Comparison of ENCODE assay signal across 1 cellular context in the genomic region with DNA sequence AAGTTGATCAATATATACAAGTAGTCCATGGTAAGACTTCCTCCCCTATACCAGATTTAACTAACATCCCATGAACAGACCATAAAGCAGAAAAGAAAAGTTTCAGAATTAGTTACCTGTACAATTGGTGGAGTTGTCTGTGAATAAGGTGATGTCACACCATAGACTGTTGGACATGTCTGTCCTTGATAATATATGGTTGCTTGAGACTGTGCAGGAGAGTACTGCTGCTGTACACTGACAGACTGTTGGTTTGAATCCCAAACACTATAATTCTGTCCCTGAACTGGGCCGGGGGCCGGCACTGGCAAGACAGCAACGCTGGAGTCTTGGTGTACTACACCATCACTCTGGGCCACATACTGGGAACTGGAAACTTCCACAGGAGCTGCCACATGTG.
TF ChIP-seq lines count a peak whose summit lies in the region.

No MANE protein-coding gene starts in this region.

TF ChIP-seq in WTC11, 78 proteins besides CTCF, POLR2A, EP300 and RAD21 (continued from another document):
- TF ChIP-seq, protein P1, sequence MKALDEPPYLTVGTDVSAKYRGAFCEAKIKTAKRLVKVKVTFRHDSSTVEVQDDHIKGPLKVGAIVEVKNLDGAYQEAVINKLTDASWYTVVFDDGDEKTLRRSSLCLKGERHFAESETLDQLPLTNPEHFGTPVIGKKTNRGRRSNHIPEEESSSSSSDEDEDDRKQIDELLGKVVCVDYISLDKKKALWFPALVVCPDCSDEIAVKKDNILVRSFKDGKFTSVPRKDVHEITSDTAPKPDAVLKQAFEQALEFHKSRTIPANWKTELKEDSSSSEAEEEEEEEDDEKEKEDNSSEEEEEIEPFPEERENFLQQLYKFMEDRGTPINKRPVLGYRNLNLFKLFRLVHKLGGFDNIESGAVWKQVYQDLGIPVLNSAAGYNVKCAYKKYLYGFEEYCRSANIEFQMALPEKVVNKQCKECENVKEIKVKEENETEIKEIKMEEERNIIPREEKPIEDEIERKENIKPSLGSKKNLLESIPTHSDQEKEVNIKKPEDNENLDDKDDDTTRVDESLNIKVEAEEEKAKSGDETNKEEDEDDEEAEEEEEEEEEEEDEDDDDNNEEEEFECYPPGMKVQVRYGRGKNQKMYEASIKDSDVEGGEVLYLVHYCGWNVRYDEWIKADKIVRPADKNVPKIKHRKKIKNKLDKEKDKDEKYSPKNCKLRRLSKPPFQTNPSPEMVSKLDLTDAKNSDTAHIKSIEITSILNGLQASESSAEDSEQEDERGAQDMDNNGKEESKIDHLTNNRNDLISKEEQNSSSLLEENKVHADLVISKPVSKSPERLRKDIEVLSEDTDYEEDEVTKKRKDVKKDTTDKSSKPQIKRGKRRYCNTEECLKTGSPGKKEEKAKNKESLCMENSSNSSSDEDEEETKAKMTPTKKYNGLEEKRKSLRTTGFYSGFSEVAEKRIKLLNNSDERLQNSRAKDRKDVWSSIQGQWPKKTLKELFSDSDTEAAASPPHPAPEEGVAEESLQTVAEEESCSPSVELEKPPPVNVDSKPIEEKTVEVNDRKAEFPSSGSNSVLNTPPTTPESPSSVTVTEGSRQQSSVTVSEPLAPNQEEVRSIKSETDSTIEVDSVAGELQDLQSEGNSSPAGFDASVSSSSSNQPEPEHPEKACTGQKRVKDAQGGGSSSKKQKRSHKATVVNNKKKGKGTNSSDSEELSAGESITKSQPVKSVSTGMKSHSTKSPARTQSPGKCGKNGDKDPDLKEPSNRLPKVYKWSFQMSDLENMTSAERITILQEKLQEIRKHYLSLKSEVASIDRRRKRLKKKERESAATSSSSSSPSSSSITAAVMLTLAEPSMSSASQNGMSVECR (CRISPR knock-in tag; IDR thresholded peaks at IDR 0.05; ENCODE audit: borderline replicate concordance): no peak
- TF ChIP-seq, protein P2, sequence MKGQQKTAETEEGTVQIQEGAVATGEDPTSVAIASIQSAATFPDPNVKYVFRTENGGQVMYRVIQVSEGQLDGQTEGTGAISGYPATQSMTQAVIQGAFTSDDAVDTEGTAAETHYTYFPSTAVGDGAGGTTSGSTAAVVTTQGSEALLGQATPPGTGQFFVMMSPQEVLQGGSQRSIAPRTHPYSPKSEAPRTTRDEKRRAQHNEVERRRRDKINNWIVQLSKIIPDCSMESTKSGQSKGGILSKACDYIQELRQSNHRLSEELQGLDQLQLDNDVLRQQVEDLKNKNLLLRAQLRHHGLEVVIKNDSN (CRISPR knock-in tag; IDR thresholded peaks at IDR 0.05): no peak
- no peak for TF ChIP-seq ZNF423 (CRISPR knock-in tag; IDR thresholded peaks at IDR 0.05)
